8 cellular contexts compared by ENCODE assay signal in genomic region chr14:105491366-105492006, GRCh38. TPM values are rescaled to one million over a fixed set of nuclear protein-coding genes. Genes with fewer than 3 reads are reported as not detected.
DNase-seq lines count a peak whose midpoint lies in the region; ATAC-seq and TF ChIP-seq lines count a peak whose summit lies in the region.

No MANE protein-coding gene starts in this region.

- no peaks in the 10 kb centered on the region for H3K36me3 ChIP-seq in PC-3 (ENCODE audit: low read depth, low read length)
- H3K36me3 ChIP-seq in neuron (ENCODE audit: insufficient read depth, low read length) = no peaks in the 10 kb centered on the region
- H3K36me3 ChIP-seq in testis (ENCODE audit: low read depth, missing control alignments) = no peaks in the 10 kb centered on the region

- no peaks in the 10 kb centered on the region for H3K27me3 ChIP-seq in PC-3 (ENCODE audit: low read length)
- no peaks in the 10 kb centered on the region for H3K27me3 ChIP-seq in neuron (ENCODE audit: insufficient read depth, low read length)
- no peaks in the 10 kb centered on the region for H3K27me3 ChIP-seq in testis

- H3F3A ChIP-seq in PC-3 (ENCODE audit: low read length, unreplicated experiment) = no peaks in the 10 kb centered on the region

- 2 to 3% methylated on average over 24 to 25 of the region's 53 CpGs for WGBS in testis, 2 donors

- CTCF ChIA-PET in PC-3 (lab: Charles Lee) = interaction anchor here (0.9 to 2.7 kb wide), 3 partner anchors 10 to 37 kb away, joined by 5 to 24 read pairs (median 11); no protein-coding TSS in a partner anchor

- no peaks in the 10 kb centered on the region for H3K9me2 ChIP-seq in PC-3 (replicated peaks; ENCODE audit: low read length)

- BruUV-seq in PC-3 (replicated peaks; lab: Mats Ljungman, UMichigan) = no TSS peak

- H3K9ac ChIP-seq in PC-3 (ENCODE audit: low read length) = peak overlapping the region; percentile 93

- TF ChIP-seq POLR2A in testis (IDR thresholded peaks at IDR 0.05) = no peak

- H3K4me1 ChIP-seq in PC-3 (ENCODE audit: insufficient read depth, low read length) (peaks cover 19% of the 10 kb centered on the region), neuron (ENCODE audit: insufficient read depth, low read length) (peaks cover 19% of the 10 kb centered on the region), testis (peaks cover 19% of the 10 kb centered on the region)

- peaks cover 13% of the 10 kb centered on the region for H3K79me2 ChIP-seq in PC-3 (ENCODE audit: low read length)

- TF ChIP-seq CTCF in PC-3 (conservative IDR thresholded peaks at IDR 0.05; ENCODE audit: low read depth, low read length) (no peak), fibroblast of pulmonary artery (IDR thresholded peaks at IDR 0.05; ENCODE audit: low read length, missing control alignments) (no peak), testis (IDR thresholded peaks at IDR 0.05) (no peak)

- POLR2A ChIA-PET in PC-3 (lab: Charles Lee; ENCODE audit: unreplicated experiment) = no interaction called here

- peak; percentile 5 for ATAC-seq in HG03378 (IDR thresholded peaks at IDR 0.05; ENCODE audit: unreplicated experiment)
- peak; percentile 9 for ATAC-seq in PC-3
- no peak for ATAC-seq in GM18861 (IDR thresholded peaks at IDR 0.05; ENCODE audit: unreplicated experiment)

- peaks cover 11% of the 10 kb centered on the region for H4K20me1 ChIP-seq in PC-3 (ENCODE audit: low read length)

- H2AFZ ChIP-seq in PC-3 (ENCODE audit: low read length) (peak overlapping the region; percentile 63; the same call in 1 of the 2 replicates), neuron (ENCODE audit: low read depth, low read length) (no peak overlapping the region)

- intact Hi-C loops in PC-3 (cut with micrococcal nuclease) (loop anchor here (2.0 kb wide), 2 partner anchors 37 to 43 kb away; no protein-coding TSS in a partner anchor), testis (cut with DNase I; ENCODE audit: low total_unique reads) (no loop called here)

- peak overlapping the region; percentile 80 for H3K27ac ChIP-seq in PC-3 (ENCODE audit: low read length)
- peak overlapping the region; percentile 82 to 86 for H3K27ac ChIP-seq in testis

- H3K9me3 ChIP-seq in PC-3 (ENCODE audit: low read length) (no peaks in the 10 kb centered on the region), neuron (ENCODE audit: low read length) (no peaks in the 10 kb centered on the region), testis (no peaks in the 10 kb centered on the region)

- peak overlapping the region; percentile 83 for H3K4me2 ChIP-seq in PC-3 (ENCODE audit: low read length)

- DNase-seq in Daoy (ENCODE audit: low read depth) (peak; percentile 88), PC-3 (peak; percentile 77), activated T-helper 1 cell treated with Interleukin-2 at 50 U/mL for 16 hours (ENCODE audit: low read depth) (peak; percentile 70), fibroblast of pulmonary artery (ENCODE audit: low read depth) (peak; percentile 45), testis (peak; percentile 83)

- H3K4me3 ChIP-seq in PC-3 (ENCODE audit: low read length) (peak overlapping the region; percentile 81), fibroblast of pulmonary artery (replicated peaks; ENCODE audit: low read depth, low read length) (peak overlapping the region; percentile 60), neuron (ENCODE audit: low read length) (peak overlapping the region; percentile 51), testis (peak overlapping the region; percentile 68 to 76)

RNA-seq across cellular contexts. Expression of gene TEDC1, which starts 0.4 kb away (rescaled TPM):
- 61.9 and 73.5 TPM in 2 replicates for total RNA-seq in Daoy (2014; rRNA removed; shearing (Covaris generic))
- 66.7 and 108 TPM in 2 replicates for total RNA-seq in PC-3 (2014; rRNA removed)
- 10 to 100 TPM; 16.4 to 16.7 TPM for total RNA-seq in testis
- 8.8 TPM for polyA plus RNA-seq in testis (ENCODE audit: insufficient read depth, low read depth, low replicate concordance)

RNA-seq across cellular contexts. Expression of gene CRIP1, which starts 4.8 kb away (rescaled TPM):
- total RNA-seq in Daoy (2014; rRNA removed; shearing (Covaris generic)) = 15.0 and 20.4 TPM in 2 replicates
- total RNA-seq in PC-3 (2014; rRNA removed) (45.9 and 48.7 TPM in 2 replicates), testis (1 to 10 TPM; 3.0 to 4.4 TPM)
- polyA plus RNA-seq in testis (ENCODE audit: insufficient read depth, low read depth, low replicate concordance) = 154 TPM

RNA-seq across cellular contexts. Expression of gene CRIP2, which starts 16.9 kb away (rescaled TPM):
- total RNA-seq in Daoy (2014; rRNA removed; shearing (Covaris generic)) = 88.8 and 94.1 TPM in 2 replicates
- total RNA-seq in PC-3 (2014; rRNA removed) (100 and 109 TPM in 2 replicates), testis (100 to 1,000 TPM; 114 to 159 TPM)
- polyA plus RNA-seq in testis (ENCODE audit: insufficient read depth, low read depth, low replicate concordance) = 121 TPM

RNA-seq across cellular contexts. Expression of gene TMEM121, which starts 34.9 kb away (rescaled TPM):
- 8.4 and 8.7 TPM in 2 replicates for total RNA-seq in Daoy (2014; rRNA removed; shearing (Covaris generic))
- total RNA-seq in PC-3 (2014; rRNA removed) (27.5 and 33.6 TPM in 2 replicates), testis (1 to 10 TPM; 3.7 to 4.8 TPM)
- 1.4 TPM for polyA plus RNA-seq in testis (ENCODE audit: insufficient read depth, low read depth, low replicate concordance)
